ENCODE assay signal across 2 cellular contexts in the genomic region with DNA sequence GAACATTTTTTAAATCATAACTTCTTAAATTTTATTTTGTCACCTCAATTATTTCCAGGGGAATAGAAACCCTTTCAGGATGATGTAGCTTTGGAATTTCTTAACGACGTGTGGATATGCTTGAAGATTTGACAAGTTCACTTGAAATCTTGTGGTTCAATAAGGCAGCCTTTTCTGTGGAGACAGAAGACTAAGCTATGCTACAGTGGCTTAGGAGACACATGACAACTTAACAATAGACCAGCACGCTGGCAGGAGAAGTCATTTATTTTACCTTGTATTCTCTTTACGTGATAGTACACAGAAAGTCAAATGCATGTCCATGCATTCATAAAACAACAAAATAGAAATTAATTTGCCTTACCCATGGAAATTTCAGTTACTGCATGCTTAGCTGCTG.
TF ChIP-seq lines count a peak whose summit lies in the region.

No MANE protein-coding gene starts in this region.

TF ChIP-seq in H1, 55 proteins besides CTCF, POLR2A, EP300 and RAD21:
- no peak for TF ChIP-seq GTF2F1 (IDR thresholded peaks at IDR 0.05; ENCODE audit: borderline replicate concordance, low read depth, low read length)
- no peak for TF ChIP-seq CHD2 (IDR thresholded peaks at IDR 0.05; ENCODE audit: low read length)
- TF ChIP-seq ASH2L (IDR thresholded peaks at IDR 0.05; ENCODE audit: low read length): no peak
- TF ChIP-seq CBX8 (IDR thresholded peaks at IDR 0.05; ENCODE audit: borderline replicate concordance, low read depth, low read length): no peak
- TF ChIP-seq BRCA1 (IDR thresholded peaks at IDR 0.05; ENCODE audit: low read depth, low read length): no peak
- TF ChIP-seq, protein P1, sequence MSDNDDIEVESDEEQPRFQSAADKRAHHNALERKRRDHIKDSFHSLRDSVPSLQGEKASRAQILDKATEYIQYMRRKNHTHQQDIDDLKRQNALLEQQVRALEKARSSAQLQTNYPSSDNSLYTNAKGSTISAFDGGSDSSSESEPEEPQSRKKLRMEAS (IDR thresholded peaks at IDR 0.05): no peak
- no peak for TF ChIP-seq BACH1 (IDR thresholded peaks at IDR 0.05; ENCODE audit: low read length)
- no peak for TF ChIP-seq SUZ12 (IDR thresholded peaks at IDR 0.05; ENCODE audit: low read length)
- TF ChIP-seq TEAD4 (IDR thresholded peaks at IDR 0.05; ENCODE audit: low read depth, low read length): no peak

TF ChIP-seq in neural cell, 6 proteins besides CTCF, POLR2A, EP300 and RAD21:
- TF ChIP-seq, protein P2, sequence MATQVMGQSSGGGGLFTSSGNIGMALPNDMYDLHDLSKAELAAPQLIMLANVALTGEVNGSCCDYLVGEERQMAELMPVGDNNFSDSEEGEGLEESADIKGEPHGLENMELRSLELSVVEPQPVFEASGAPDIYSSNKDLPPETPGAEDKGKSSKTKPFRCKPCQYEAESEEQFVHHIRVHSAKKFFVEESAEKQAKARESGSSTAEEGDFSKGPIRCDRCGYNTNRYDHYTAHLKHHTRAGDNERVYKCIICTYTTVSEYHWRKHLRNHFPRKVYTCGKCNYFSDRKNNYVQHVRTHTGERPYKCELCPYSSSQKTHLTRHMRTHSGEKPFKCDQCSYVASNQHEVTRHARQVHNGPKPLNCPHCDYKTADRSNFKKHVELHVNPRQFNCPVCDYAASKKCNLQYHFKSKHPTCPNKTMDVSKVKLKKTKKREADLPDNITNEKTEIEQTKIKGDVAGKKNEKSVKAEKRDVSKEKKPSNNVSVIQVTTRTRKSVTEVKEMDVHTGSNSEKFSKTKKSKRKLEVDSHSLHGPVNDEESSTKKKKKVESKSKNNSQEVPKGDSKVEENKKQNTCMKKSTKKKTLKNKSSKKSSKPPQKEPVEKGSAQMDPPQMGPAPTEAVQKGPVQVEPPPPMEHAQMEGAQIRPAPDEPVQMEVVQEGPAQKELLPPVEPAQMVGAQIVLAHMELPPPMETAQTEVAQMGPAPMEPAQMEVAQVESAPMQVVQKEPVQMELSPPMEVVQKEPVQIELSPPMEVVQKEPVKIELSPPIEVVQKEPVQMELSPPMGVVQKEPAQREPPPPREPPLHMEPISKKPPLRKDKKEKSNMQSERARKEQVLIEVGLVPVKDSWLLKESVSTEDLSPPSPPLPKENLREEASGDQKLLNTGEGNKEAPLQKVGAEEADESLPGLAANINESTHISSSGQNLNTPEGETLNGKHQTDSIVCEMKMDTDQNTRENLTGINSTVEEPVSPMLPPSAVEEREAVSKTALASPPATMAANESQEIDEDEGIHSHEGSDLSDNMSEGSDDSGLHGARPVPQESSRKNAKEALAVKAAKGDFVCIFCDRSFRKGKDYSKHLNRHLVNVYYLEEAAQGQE (IDR thresholded peaks at IDR 0.05; ENCODE audit: borderline replicate concordance): peak; percentile 37
- TF ChIP-seq POLR2AphosphoS5 (IDR thresholded peaks at IDR 0.05): peak; percentile 60
- TF ChIP-seq MXI1 (conservative IDR thresholded peaks at IDR 0.05; ENCODE audit: poor library complexity, severe bottlenecking): no peak
